In the genomic region with DNA sequence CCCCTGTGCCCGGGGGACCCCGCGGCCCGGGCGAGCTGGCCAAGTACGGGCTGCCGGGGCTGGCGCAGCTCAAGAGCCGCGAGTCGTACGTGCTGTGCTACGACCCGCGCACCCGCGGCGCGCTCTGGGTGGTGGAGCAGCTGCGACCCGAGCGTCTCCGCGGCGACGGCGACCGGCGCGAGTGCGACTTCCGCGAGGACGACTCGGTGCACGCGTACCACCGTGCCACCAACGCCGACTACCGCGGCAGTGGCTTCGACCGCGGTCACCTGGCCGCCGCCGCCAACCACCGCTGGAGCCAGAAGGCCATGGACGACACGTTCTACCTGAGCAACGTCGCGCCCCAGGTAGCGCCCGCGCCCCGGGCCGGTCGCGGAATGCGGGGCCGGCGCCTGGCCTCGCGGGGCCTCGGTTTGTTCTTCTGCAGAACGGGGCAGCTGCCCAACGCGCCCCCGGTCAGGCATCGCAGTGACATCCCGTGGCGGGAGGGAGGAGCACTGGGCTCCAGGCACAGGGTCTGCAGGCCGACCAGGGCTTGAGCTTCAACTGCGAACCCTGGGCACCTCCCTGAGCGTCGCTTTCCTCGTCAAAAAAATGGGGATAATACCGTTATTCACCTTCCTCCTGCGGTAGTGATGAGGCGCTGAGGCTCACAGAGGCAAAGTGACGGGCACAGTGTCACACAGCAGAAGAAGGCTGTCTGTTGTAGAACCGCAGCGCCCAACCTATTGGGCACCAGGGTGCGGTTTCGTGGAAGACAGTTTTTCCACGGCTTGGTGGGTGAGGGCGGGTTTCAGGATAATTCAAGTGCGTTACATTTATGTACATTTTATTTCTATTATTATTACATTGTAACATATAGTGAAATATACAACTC, we compare ENCODE assay signal across 8 cellular contexts. TPM values are rescaled to one million over a fixed set of nuclear protein-coding genes. Genes with fewer than 3 reads are reported as not detected.
DNase-seq lines count a peak whose midpoint lies in the region; ATAC-seq and TF ChIP-seq lines count a peak whose summit lies in the region.

No MANE protein-coding gene starts in this region.

- no peaks in the 10 kb centered on the region for H3K9me3 Mint-ChIP-seq in activated naive CD4-positive, alpha-beta T cell treated with anti-CD3 and anti-CD28 coated beads, Interleukin-2, amount 50 U/mL, for 72 hours

- ATAC-seq in GM18870 (IDR thresholded peaks at IDR 0.05; ENCODE audit: unreplicated experiment) (peak; percentile 8), HG03108 (IDR thresholded peaks at IDR 0.05; ENCODE audit: unreplicated experiment) (peak; percentile 17)
- ATAC-seq in activated naive CD4-positive, alpha-beta T cell treated with anti-CD3 and anti-CD28 coated beads, Interleukin-2, amount 50 U/mL, for 72 hours, result peak; percentile 34 to 48

- CTCF ChIA-PET in AG04449 (lab: Yijun Ruan, JAX), result interaction anchor here (0.6 to 4.4 kb wide), 39 partner anchors 9 to 806 kb away, joined by 3 to 67 read pairs (median 5); partner anchors contain the start of genes KYAT1, LRRC8A, SPOUT1 and ZDHHC12

- TF ChIP-seq CTCF in AG04449 (IDR thresholded peaks at IDR 0.05; ENCODE audit: insufficient read depth, low read length, missing control alignments), result no peak
- no peak for TF ChIP-seq CTCF in left ventricle myocardium inferior (IDR thresholded peaks at IDR 0.05; ENCODE audit: borderline replicate concordance)

- no peaks in the 10 kb centered on the region for H3K27me3 ChIP-seq in left ventricle myocardium inferior (ENCODE audit: low read depth)

- H3K4me3 ChIP-seq in AG04449 (ENCODE audit: low read depth, low read length) (peak overlapping the region; percentile 61), left ventricle myocardium inferior (peak overlapping the region; percentile 78)

- DNase-seq in AG04449 (ENCODE audit: low read depth, low spot score) (no peak), OCI-M1 (lab: John Stamatoyannopoulos, UW) (peak; percentile 56), left ventricle myocardium inferior (peak; percentile 40), posterior cingulate gyrus (peak in 9 of 10 donors; percentile 35 to 93 (median 45)), dedifferentiated amniotic fluid mesenchymal stem cell (ENCODE audit: extremely low spot score) (no peak)
- DNase-seq in activated naive CD4-positive, alpha-beta T cell treated with anti-CD3 and anti-CD28 coated beads, Interleukin-2, amount 50 U/mL, for 72 hours (ENCODE audit: low spot score in 2 of 2), result peak in 1 of 2 donors; percentile 53

- peak overlapping the region in 1 of 2 donors; percentile 85 for H3K27ac Mint-ChIP-seq in activated naive CD4-positive, alpha-beta T cell treated with anti-CD3 and anti-CD28 coated beads, Interleukin-2, amount 50 U/mL, for 72 hours

- H3K9me3 ChIP-seq in left ventricle myocardium inferior (replicated peaks), result no peaks in the 10 kb centered on the region

- POLR2A ChIA-PET in AG04449 (lab: Yijun Ruan, JAX), result interaction anchor here (0.7 to 1.3 kb wide), 4 partner anchors 10 to 29 kb away, joined by 3 to 13 read pairs (median 4); partner anchors contain the start of gene SPOUT1

- peak overlapping the region; percentile 97 for H3K27ac ChIP-seq in left ventricle myocardium inferior (replicated peaks)

- intact Hi-C loops in left ventricle myocardium inferior (cut with micrococcal nuclease) (no loop called here), posterior cingulate gyrus (cut with DNase I) (no loop called here)

- no peaks in the 10 kb centered on the region for H3K36me3 Mint-ChIP-seq in activated naive CD4-positive, alpha-beta T cell treated with anti-CD3 and anti-CD28 coated beads, Interleukin-2, amount 50 U/mL, for 72 hours

- peaks cover 33% of the 10 kb centered on the region for H3K36me3 ChIP-seq in left ventricle myocardium inferior

- H3K4me1 ChIP-seq in left ventricle myocardium inferior, result peaks cover 22% of the 10 kb centered on the region

RNA-seq across cellular contexts. Expression of gene ENDOG, which starts 0.8 kb away (rescaled TPM):
- 10 to 100 TPM in 1 of 2 donors, 1 to 10 TPM in 1; 8.2 to 16.0 TPM for total RNA-seq in activated naive CD4-positive, alpha-beta T cell treated with anti-CD3 and anti-CD28 coated beads, Interleukin-2, amount 50 U/mL, for 72 hours
- 75.3 TPM for total RNA-seq in left ventricle myocardium inferior

RNA-seq across cellular contexts. Expression of gene SPOUT1, which starts 10.5 kb away (rescaled TPM):
- 10 to 100 TPM; 63.8 to 64.9 TPM for total RNA-seq in activated naive CD4-positive, alpha-beta T cell treated with anti-CD3 and anti-CD28 coated beads, Interleukin-2, amount 50 U/mL, for 72 hours
- 17.5 TPM for total RNA-seq in left ventricle myocardium inferior

RNA-seq across cellular contexts. Expression of gene TBC1D13, which starts 32.0 kb away (rescaled TPM):
- total RNA-seq in activated naive CD4-positive, alpha-beta T cell treated with anti-CD3 and anti-CD28 coated beads, Interleukin-2, amount 50 U/mL, for 72 hours, result 10 to 100 TPM; 15.6 to 22.7 TPM
- total RNA-seq in left ventricle myocardium inferior, result 17.9 TPM

RNA-seq across cellular contexts. Expression of gene ZER1, which starts 47.4 kb away (rescaled TPM):
- total RNA-seq in activated naive CD4-positive, alpha-beta T cell treated with anti-CD3 and anti-CD28 coated beads, Interleukin-2, amount 50 U/mL, for 72 hours, result 10 to 100 TPM; 17.3 to 24.9 TPM
- total RNA-seq in left ventricle myocardium inferior, result 61.6 TPM

Comparison
In these comparisons a context has a peak if more than half of its experiments do, and no peak if none do; other contexts are left out.
1. DNase-seq: peak in OCI-M1 (single experiment), left ventricle myocardium inferior (single experiment) and posterior cingulate gyrus (9 of 10); none in AG04449 (single experiment) and dedifferentiated amniotic fluid mesenchymal stem cell (single experiment).
2. Peak in every context shown above with its lines, with median percentiles within 50 percentile points of each other: ATAC-seq.